Comparison of ENCODE assay signal across 9 cellular contexts in the genomic region with DNA sequence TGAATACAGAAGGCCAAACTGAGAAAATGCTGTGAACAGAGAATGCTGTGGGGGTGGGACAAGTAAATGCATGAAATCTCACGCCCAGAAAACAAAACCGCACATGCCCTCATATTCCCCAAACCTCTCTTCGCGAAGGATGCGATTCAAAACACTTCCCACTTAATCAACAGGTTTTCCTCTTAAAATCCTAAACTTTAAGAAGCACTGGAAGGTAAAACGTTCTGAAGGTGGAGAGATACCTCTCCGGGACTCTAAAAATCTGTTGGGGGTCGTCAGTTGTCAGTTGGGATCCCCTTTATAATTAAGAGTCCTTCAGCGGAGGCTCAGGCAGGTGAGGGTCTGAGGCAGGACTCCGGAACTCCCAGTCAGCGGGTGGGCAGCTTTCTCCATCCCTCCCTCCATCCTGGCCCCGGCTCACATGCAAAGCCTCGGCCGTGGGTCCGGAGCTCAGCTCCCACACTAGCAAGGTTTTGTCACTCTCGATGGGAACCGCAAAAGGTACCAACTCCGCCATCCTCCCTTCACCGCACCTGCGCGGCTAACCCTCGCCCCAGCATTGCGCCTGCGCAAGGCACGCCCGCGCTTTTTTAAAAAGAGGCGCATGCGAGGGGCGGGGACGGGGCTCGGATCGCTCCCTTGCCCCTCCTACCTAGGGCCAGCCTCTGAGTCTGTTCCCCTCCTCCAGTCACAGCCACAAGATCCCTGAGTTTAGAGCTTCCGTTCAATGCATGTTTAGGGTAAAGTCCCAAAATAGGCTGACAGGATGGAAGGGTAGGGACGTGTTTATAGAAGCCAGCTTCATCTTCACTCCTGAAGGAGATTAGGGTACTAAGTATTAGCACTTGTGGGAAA. TPM values are rescaled to one million over a fixed set of nuclear protein-coding genes. Genes with fewer than 3 reads are reported as not detected.
DNase-seq lines count a peak whose midpoint lies in the region; TF ChIP-seq lines count a peak whose summit lies in the region.
"Had no signal": no experiment of that assay in that cellular context is flagged by ENCODE, and none has a peak within 500 bp of the region (broad histone marks: within the 10 kb centered on the region; RNA-seq: fewer than 3 reads in every experiment).

A gene with protein sequence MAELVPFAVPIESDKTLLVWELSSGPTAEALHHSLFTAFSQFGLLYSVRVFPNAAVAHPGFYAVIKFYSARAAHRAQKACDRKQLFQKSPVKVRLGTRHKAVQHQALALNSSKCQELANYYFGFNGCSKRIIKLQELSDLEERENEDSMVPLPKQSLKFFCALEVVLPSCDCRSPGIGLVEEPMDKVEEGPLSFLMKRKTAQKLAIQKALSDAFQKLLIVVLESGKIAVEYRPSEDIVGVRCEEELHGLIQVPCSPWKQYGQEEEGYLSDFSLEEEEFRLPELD (minus strand): TSS at position 563 of the 855 bp plus-strand sequence. CDS start 46 bp downstream, at position 517.

- H3K4me1 ChIP-seq in ascending aorta (peaks cover 0 to 8% of the 10 kb centered on the region in 2 donors), iPS DF 6.9 (ENCODE audit: control insufficient read depth, insufficient read depth, low read length) (no peaks in the 10 kb centered on the region), skeletal muscle satellite cell (ENCODE audit: control insufficient read depth, insufficient read depth, low read length) (peaks cover 14% of the 10 kb centered on the region)
- H3K4me1 ChIP-seq: gastrocnemius medialis had no signal

- H3K27ac ChIP-seq in ascending aorta (no peak within 1 kb of the TSS), iPS DF 6.9 (ENCODE audit: low read length) (no peak within 1 kb of the TSS)
- H3K27ac ChIP-seq: gastrocnemius medialis had no signal

- CTCF ChIA-PET in HEK293T (lab: Yijun Ruan, JAX) = interaction anchor here (0.5 to 1.3 kb wide), 4 partner anchors 17 to 218 kb away, joined by 3 to 6 read pairs (median 4); no protein-coding TSS in a partner anchor

- H3K9me3 ChIP-seq in ascending aorta (no peaks in the 10 kb centered on the region), iPS DF 6.9 (ENCODE audit: control insufficient read depth, insufficient read depth, low read length) (no peaks in the 10 kb centered on the region), skeletal muscle satellite cell (replicated peaks; ENCODE audit: low read length) (no peaks in the 10 kb centered on the region)
- H3K9me3 ChIP-seq: gastrocnemius medialis had no signal

- H3K36me3 ChIP-seq in ascending aorta = no peaks in the 10 kb centered on the region
- H3K36me3 ChIP-seq in iPS DF 6.9 (ENCODE audit: control insufficient read depth, insufficient read depth, low read length) = no peaks in the 10 kb centered on the region
- H3K36me3 ChIP-seq in skeletal muscle satellite cell (ENCODE audit: insufficient read depth, low read length) = no peaks in the 10 kb centered on the region
- H3K36me3 ChIP-seq: gastrocnemius medialis had no signal

- TF ChIP-seq CTCF in ascending aorta (IDR thresholded peaks at IDR 0.05) = no peak

- POLR2A ChIA-PET in HEK293T (lab: Yijun Ruan, JAX) = interaction anchor here (0.5 to 2.0 kb wide), 25 partner anchors 9 to 1179 kb away, joined by 3 to 22 read pairs (median 3); a partner anchor contains a TSS

- WGBS in iPS DF 6.9 (ENCODE audit: insufficient coverage, insufficient read length) = no CpG with 5 or more reads among the region's 35 CpGs

- intact Hi-C loops in ascending aorta (cut with DNase I) = no loop called here

- H3K27me3 ChIP-seq in ascending aorta = no peaks in the 10 kb centered on the region
- H3K27me3 ChIP-seq in iPS DF 6.9 (ENCODE audit: control insufficient read depth, insufficient read depth, low read length) = no peaks in the 10 kb centered on the region
- H3K27me3 ChIP-seq in skeletal muscle satellite cell (ENCODE audit: control insufficient read depth, insufficient read depth, low read length) = peaks cover 10% of the 10 kb centered on the region

- H3K4me3 ChIP-seq in ascending aorta (peak within 1 kb of the TSS; percentile 50 to 51), iPS DF 6.9 (ENCODE audit: low read length) (peak within 1 kb of the TSS; percentile 35; the same call in 1 of the 2 replicates), skeletal muscle satellite cell (ENCODE audit: low read length) (peak within 1 kb of the TSS; percentile 68)

- DNase-seq in DMS53 (lab: John Stamatoyannopoulos, UW) (peak; percentile 90), HEK293T (ENCODE audit: extremely low spot score) (peak; percentile 86), NCI-H187 treated with DMSO at 0.1 percent for 48 hours (lab: John Stamatoyannopoulos, UW) (peak; percentile 63), T-helper 2 cell (peak; percentile 29 to 90 (median 61)), ascending aorta (ENCODE audit: low spot score in 2 of 2) (peak in 1 of 2 donors; percentile 68), iPS DF 6.9 (ENCODE audit: low read depth, low spot score) (peak; percentile 67), dedifferentiated amniotic fluid mesenchymal stem cell (ENCODE audit: extremely low spot score) (no peak)

- H3K4me2 ChIP-seq in skeletal muscle satellite cell (ENCODE audit: low read length) = peak within 1 kb of the TSS; percentile 84

- no peak within 1 kb of the TSS for H3K9ac ChIP-seq in skeletal muscle satellite cell (ENCODE audit: low read depth, low read length)

TF ChIP-seq in HEK293T, 16 proteins besides CTCF, POLR2A, EP300 and RAD21:
- TF ChIP-seq L3MBTL2 (conservative IDR thresholded peaks at IDR 0.05) (peak; percentile 96), SUZ12 (IDR thresholded peaks at IDR 0.05) (no peak)

RNA-seq across cellular contexts. Expression of the gene that starts here (rescaled TPM):
- not detected for total RNA-seq in ascending aorta
- not detected in 2 replicates for total RNA-seq in skeletal muscle satellite cell (2012; rRNA removed)
- total RNA-seq: gastrocnemius medialis had no signal
